Comparison of ENCODE assay signal across 9 cellular contexts in genomic region chr9:26945591-26945990, GRCh38. TPM values are rescaled to one million over a fixed set of nuclear protein-coding genes. Genes with fewer than 3 reads are reported as not detected.
A peak's percentile ranks its signal among the peaks of the same experiment; 100 is the strongest.
DNase-seq lines count a peak whose midpoint lies in the region; ATAC-seq and TF ChIP-seq lines count a peak whose summit lies in the region.
"Had no signal": no experiment of that assay in that cellular context is flagged by ENCODE, and none has a peak within 500 bp of the region (broad histone marks: within the 10 kb centered on the region; RNA-seq: fewer than 3 reads in every experiment).

No MANE protein-coding gene starts in this region.

- H3K36me3 ChIP-seq in iPS-20b (ENCODE audit: insufficient read depth, low read depth, low read length) (0 out of 2 replicates have a peak, but pooled peaks cover 5% of the 10 kb centered on the region), thymus (ENCODE audit: control insufficient read depth, insufficient read depth) (peaks cover 6% of the 10 kb centered on the region), body of pancreas (replicated peaks in 1 of 2; ENCODE audit: insufficient read depth in 1 of 2, low read depth in 2 of 2) (no peaks in the 10 kb centered on the region)

- no peak for DNase-seq in activated T-cell treated with anti-CD3 and anti-CD28 coated beads, Interleukin-2, amount 50 U/mL, for 72 hours
- DNase-seq in activated T-cell treated with anti-CD3 and anti-CD28 coated beads, Interleukin-2, amount 50 U/mL, for 1 hour = no peak
- DNase-seq in body of pancreas (no peak), NOMO-1 treated with dmso at 0.1 percent for 144 hours (lab: John Stamatoyannopoulos, UW; ENCODE audit: unreplicated experiment) (no peak)

- H3K27ac ChIP-seq in iPS-20b (ENCODE audit: low read length) (no peak overlapping the region), thymus (ENCODE audit: low read depth) (no peak overlapping the region), body of pancreas (no peak overlapping the region)

- H3K4me1 ChIP-seq in iPS-20b (ENCODE audit: insufficient read depth, low read length) (peaks cover 10% of the 10 kb centered on the region; the same call in 1 of the 2 replicates), thymus (ENCODE audit: control insufficient read depth, insufficient read depth, low read length) (peaks cover 11% of the 10 kb centered on the region), body of pancreas (peaks cover 30% of the 10 kb centered on the region)

- intact Hi-C loops in body of pancreas (cut with DNase I) = no loop called here

- H3K27ac Mint-ChIP-seq in activated T-cell treated with anti-CD3 and anti-CD28 coated beads, Interleukin-2, amount 50 U/mL, for 72 hours = peak overlapping the region; percentile 99
- peak overlapping the region; percentile 99 for H3K27ac Mint-ChIP-seq in activated T-helper 17 cell treated with anti-CD3 and anti-CD28 coated beads, Interleukin-2, amount 50 U/mL, for 72 hours

- H3K27me3 ChIP-seq in iPS-20b (ENCODE audit: insufficient read depth, low read length) = no peaks in the 10 kb centered on the region
- no peaks in the 10 kb centered on the region for H3K27me3 ChIP-seq in thymus (ENCODE audit: control insufficient read depth, insufficient read depth)
- no peaks in the 10 kb centered on the region for H3K27me3 ChIP-seq in body of pancreas

- H3K4me1 Mint-ChIP-seq in activated T-cell treated with anti-CD3 and anti-CD28 coated beads, Interleukin-2, amount 50 U/mL, for 72 hours (ENCODE audit: low read depth) = peaks cover 75% of the 10 kb centered on the region
- H3K4me1 Mint-ChIP-seq in activated T-helper 17 cell treated with anti-CD3 and anti-CD28 coated beads, Interleukin-2, amount 50 U/mL, for 72 hours = peaks cover 30% of the 10 kb centered on the region

- TF ChIP-seq POLR2A in body of pancreas (IDR thresholded peaks at IDR 0.05) = no peak

- no peaks in the 10 kb centered on the region for H3K27me3 Mint-ChIP-seq in activated T-cell treated with anti-CD3 and anti-CD28 coated beads, Interleukin-2, amount 50 U/mL, for 72 hours (ENCODE audit: low read depth)
- peaks cover 4% of the 10 kb centered on the region for H3K27me3 Mint-ChIP-seq in activated T-helper 17 cell treated with anti-CD3 and anti-CD28 coated beads, Interleukin-2, amount 50 U/mL, for 72 hours

- H3K4me3 ChIP-seq in iPS-20b (ENCODE audit: low read length) (peak overlapping the region; percentile 90), thymus (ENCODE audit: low read length) (peak overlapping the region; percentile 84), body of pancreas (no peak overlapping the region)

- no peaks in the 10 kb centered on the region for H3K9me3 Mint-ChIP-seq in activated T-cell treated with anti-CD3 and anti-CD28 coated beads, Interleukin-2, amount 50 U/mL, for 72 hours
- no peaks in the 10 kb centered on the region for H3K9me3 Mint-ChIP-seq in activated T-helper 17 cell treated with anti-CD3 and anti-CD28 coated beads, Interleukin-2, amount 50 U/mL, for 72 hours

- H3K9me3 ChIP-seq in iPS-20b (ENCODE audit: insufficient read depth, low read depth, low read length) (no peaks in the 10 kb centered on the region), thymus (ENCODE audit: control insufficient read depth) (no peaks in the 10 kb centered on the region), body of pancreas (no peaks in the 10 kb centered on the region)

- H3K36me3 Mint-ChIP-seq in activated T-cell treated with anti-CD3 and anti-CD28 coated beads, Interleukin-2, amount 50 U/mL, for 72 hours (ENCODE audit: insufficient read depth in 2 of 2) = peaks cover 5 to 16% of the 10 kb centered on the region in 2 donors
- peaks cover 34% of the 10 kb centered on the region for H3K36me3 Mint-ChIP-seq in activated T-helper 17 cell treated with anti-CD3 and anti-CD28 coated beads, Interleukin-2, amount 50 U/mL, for 72 hours (ENCODE audit: low read depth)

- H3K9ac ChIP-seq in iPS-20b (ENCODE audit: low read depth, low read length) = peak overlapping the region; percentile 90

- no peak for TF ChIP-seq CTCF in body of pancreas (IDR thresholded peaks at IDR 0.05)

- H3K4me3 Mint-ChIP-seq in activated T-cell treated with anti-CD3 and anti-CD28 coated beads, Interleukin-2, amount 50 U/mL, for 72 hours = peak overlapping the region; percentile 83 to 86
- peak overlapping the region; percentile 83 for H3K4me3 Mint-ChIP-seq in activated T-helper 17 cell treated with anti-CD3 and anti-CD28 coated beads, Interleukin-2, amount 50 U/mL, for 72 hours

- ATAC-seq in activated T-cell treated with anti-CD3 and anti-CD28 coated beads, Interleukin-2, amount 50 U/mL, for 72 hours (replicated peaks in 1 of 2) = no peak
- no peak for ATAC-seq in activated T-helper 17 cell treated with anti-CD3 and anti-CD28 coated beads, Interleukin-2, amount 50 U/mL, for 72 hours (replicated peaks)
- ATAC-seq in body of pancreas = no peak
- no peak for ATAC-seq in GM19395 (IDR thresholded peaks at IDR 0.05; ENCODE audit: unreplicated experiment)

- WGBS in thymus = 85% methylated on average over 2 of the region's 2 CpGs
- 17 to 25% methylated on average over 2 of the region's 2 CpGs for WGBS in body of pancreas, 2 donors

RNA-seq across cellular contexts. Expression of gene PLAA, which starts 1.5 kb away (rescaled TPM):
- total RNA-seq in activated T-cell treated with anti-CD3 and anti-CD28 coated beads, Interleukin-2, amount 50 U/mL, for 72 hours = 10 to 100 TPM; 32.3 to 39.1 TPM
- 10 to 100 TPM; 23.7 to 39.8 TPM for total RNA-seq in activated T-helper 17 cell treated with anti-CD3 and anti-CD28 coated beads, Interleukin-2, amount 50 U/mL, for 72 hours
- polyA plus RNA-seq in thymus = 14.0 TPM
- 10 to 100 TPM; 11.2 to 17.9 TPM for total RNA-seq in body of pancreas

RNA-seq across cellular contexts. Expression of gene IFT74, which starts 10.6 kb away (rescaled TPM):
- 10 to 100 TPM; 10.0 to 11.6 TPM for total RNA-seq in activated T-cell treated with anti-CD3 and anti-CD28 coated beads, Interleukin-2, amount 50 U/mL, for 72 hours
- total RNA-seq in activated T-helper 17 cell treated with anti-CD3 and anti-CD28 coated beads, Interleukin-2, amount 50 U/mL, for 72 hours = 10 to 100 TPM in 1 of 2 donors, 1 to 10 TPM in 1; 9.5 to 10.3 TPM
- 16.3 TPM for polyA plus RNA-seq in thymus
- 1 to 10 TPM; 7.3 to 9.1 TPM for total RNA-seq in body of pancreas

RNA-seq across cellular contexts. Expression of gene CAAP1, which starts 53.0 kb away (rescaled TPM):
- total RNA-seq in activated T-cell treated with anti-CD3 and anti-CD28 coated beads, Interleukin-2, amount 50 U/mL, for 72 hours = 10 to 100 TPM; 16.6 to 17.6 TPM
- total RNA-seq in activated T-helper 17 cell treated with anti-CD3 and anti-CD28 coated beads, Interleukin-2, amount 50 U/mL, for 72 hours = 10 to 100 TPM; 14.9 to 18.3 TPM
- 21.2 TPM for polyA plus RNA-seq in thymus
- 10 to 100 TPM; 14.0 to 26.7 TPM for total RNA-seq in body of pancreas

RNA-seq across cellular contexts. Expression of gene LRRC19, which starts 59.9 kb away (rescaled TPM):
- total RNA-seq in activated T-cell treated with anti-CD3 and anti-CD28 coated beads, Interleukin-2, amount 50 U/mL, for 72 hours = not detected
- not detected for total RNA-seq in activated T-helper 17 cell treated with anti-CD3 and anti-CD28 coated beads, Interleukin-2, amount 50 U/mL, for 72 hours
- under 0.01 TPM for polyA plus RNA-seq in thymus
- under 1 TPM in 1 of 2 donors, not detected in 1; 0.78 TPM for total RNA-seq in body of pancreas
- total RNA-seq: cardiac septum had no signal

Comparison
In these comparisons a context has a peak if more than half of its experiments do, and no peak if none do; other contexts are left out.
1. H3K4me3 ChIP-seq: peak in iPS-20b (single experiment) and thymus (single experiment); none in body of pancreas (0 of 2).